ENCODE assay signal across 8 cellular contexts in the genomic region with DNA sequence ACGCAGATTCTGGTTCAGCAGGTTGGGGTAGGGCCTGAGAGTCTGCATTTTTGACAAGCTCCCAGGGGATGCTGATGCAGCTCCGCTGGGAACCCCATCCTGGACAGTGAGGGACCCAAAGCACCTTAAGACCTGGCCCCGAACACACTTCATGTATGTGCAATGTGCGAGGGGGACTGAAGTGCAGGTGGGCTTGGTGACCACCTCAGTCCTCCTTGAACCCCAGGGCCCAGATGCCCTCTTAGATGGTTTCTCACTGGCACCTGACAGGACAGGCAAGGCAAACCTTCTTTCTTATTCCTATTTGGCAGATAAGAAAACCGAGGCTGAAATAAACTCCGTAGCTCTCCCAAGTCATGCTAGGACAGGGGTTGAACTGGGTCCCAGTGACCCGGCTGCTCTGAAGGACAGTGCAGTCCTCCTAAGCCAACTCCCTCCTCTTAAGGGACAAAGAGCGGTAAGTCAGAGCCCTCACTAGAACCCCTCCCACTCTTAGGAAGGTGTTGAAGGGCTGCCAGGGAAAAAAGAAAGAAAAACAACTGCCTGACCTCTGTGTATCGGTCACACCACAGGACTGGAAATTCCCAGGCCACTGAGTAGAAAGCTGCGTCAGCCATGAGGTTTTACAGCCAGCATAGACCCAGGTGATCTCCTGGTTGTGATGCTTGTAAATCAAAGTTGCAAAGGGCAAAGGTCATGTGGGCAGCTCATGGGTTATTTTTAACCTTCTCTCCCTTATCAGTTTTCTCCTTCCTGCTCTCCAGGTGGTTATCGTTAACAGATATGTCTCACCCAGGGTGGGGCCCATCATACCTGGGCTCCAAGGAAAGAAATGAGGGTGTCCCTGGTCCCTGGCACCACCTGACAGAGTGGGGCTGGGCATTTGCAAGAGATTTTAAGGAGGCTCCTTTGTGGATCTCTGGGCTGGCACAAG.
A peak's percentile ranks its signal among the peaks of the same experiment; 100 is the strongest.
DNase-seq lines count a peak whose midpoint lies in the region; ATAC-seq and FAIRE-seq lines count a peak whose summit lies in the region.

No MANE protein-coding gene starts in this region.

- peaks cover 13 to 17% of the 10 kb centered on the region in 2 donors for H3K4me1 ChIP-seq in small intestine (ENCODE audit: control insufficient read depth in 2 of 2, insufficient read depth in 1 of 2, low read depth in 1 of 2, low read length in 1 of 2)

- WGBS in small intestine, 3 donors = 32 to 51% (median 50%) methylated on average over 11 of the region's 11 CpGs

- H3K9me3 ChIP-seq in small intestine (ENCODE audit: control insufficient read depth, low read depth) = no peaks in the 10 kb centered on the region

- no peaks in the 10 kb centered on the region for H3K36me3 ChIP-seq in small intestine (ENCODE audit: control insufficient read depth in 2 of 2, insufficient read depth in 2 of 2, low read length in 2 of 2)

- H3K27ac ChIP-seq in small intestine (ENCODE audit: low read depth in 1 of 2, low read length in 1 of 2) = peak overlapping the region; percentile 82 to 83

- no peaks in the 10 kb centered on the region for H3K27me3 ChIP-seq in small intestine (ENCODE audit: control insufficient read depth in 2 of 2, insufficient read depth in 2 of 2, low read length in 2 of 2)

- ATAC-seq in HG02678 (IDR thresholded peaks at IDR 0.05; ENCODE audit: unreplicated experiment) (peak; percentile 96), HG03571 (IDR thresholded peaks at IDR 0.05; ENCODE audit: unreplicated experiment) (no peak)

- FAIRE-seq in small intestine (lab: Jason Lieb, UNC) = no peak

- no peak overlapping the region for H3K4me3 ChIP-seq in small intestine (ENCODE audit: low read depth in 1 of 2, low read length in 2 of 2)

- DNase-seq in activated CD4-positive, alpha-beta T cell treated with anti-CD3 and anti-CD28 coated beads for 4 hours = peak; percentile 32 to 33
- no peak for DNase-seq in activated CD4-positive, alpha-beta T cell treated with anti-CD3 and anti-CD28 coated beads, Interleukin-2, amount 50 U/mL, for 1 hour
- DNase-seq in RPMI8226 = peak; percentile 94
- peak; percentile 82 for DNase-seq in fibroblast of gingiva (ENCODE audit: low read depth)
- peak; percentile 99 for DNase-seq in small intestine
- no peak for DNase-seq in NCI-H510A treated with DMSO at 0.1 percent for 48 hours (lab: John Stamatoyannopoulos, UW)

Comparison
In these comparisons a context has a peak if more than half of its experiments do, and no peak if none do; other contexts are left out.
1. DNase-seq: peak in activated CD4-positive, alpha-beta T cell treated with anti-CD3 and anti-CD28 coated beads for 4 hours (2 of 2), RPMI8226 (single experiment), fibroblast of gingiva (single experiment) and small intestine (single experiment); none in activated CD4-positive, alpha-beta T cell treated with anti-CD3 and anti-CD28 coated beads, Interleukin-2, amount 50 U/mL, for 1 hour (single experiment) and NCI-H510A treated with DMSO at 0.1 percent for 48 hours (single experiment).